Comparison of ENCODE assay signal across 8 cellular contexts in genomic region chr2:37672104-37672869, GRCh38. TPM values are rescaled to one million over a fixed set of nuclear protein-coding genes. Genes with fewer than 3 reads are reported as not detected.
DNase-seq lines count a peak whose midpoint lies in the region; ATAC-seq and TF ChIP-seq lines count a peak whose summit lies in the region.

No MANE protein-coding gene starts in this region.

- intact Hi-C loops in mucosa of descending colon (cut with DNase I, micrococcal nuclease): loop anchor here in 1 of 2 donors (10.0 kb wide), 1 partner anchor 113 kb away; no protein-coding TSS in a partner anchor

- TF ChIP-seq CTCF in mucosa of descending colon (IDR thresholded peaks at IDR 0.05): no peak

- H3K36me3 ChIP-seq in NT2/D1 (ENCODE audit: insufficient read depth, insufficient read length, low read length) (peaks cover 21% of the 10 kb centered on the region), mucosa of descending colon (ENCODE audit: low read depth) (no peaks in the 10 kb centered on the region)

- DNase-seq in COLO668 (lab: John Stamatoyannopoulos, UW; ENCODE audit: unreplicated experiment) (peak; percentile 90), HK-2 (ENCODE audit: unreplicated experiment) (peak; percentile 82), NT2/D1 (ENCODE audit: low read depth, low spot score) (peak; percentile 95), activated T-cell treated with anti-CD3 and anti-CD28 coated beads for 1 hour (ENCODE audit: low read depth) (peak; percentile 59), epidermal melanocyte (ENCODE audit: insufficient read length, low spot score) (peak; percentile 89), mucosa of descending colon (peak; percentile 83 to 88 (median 84))
- peak; percentile 24 to 47 for DNase-seq in stimulated activated CD8-positive, alpha-beta memory T cell treated with anti-CD3 and anti-CD28 coated beads, Interleukin-4, amount 100 ng/mL, for 4 hours (ENCODE audit: low read depth in 2 of 2, low spot score in 1 of 2)

- H3K4me1 ChIP-seq in NT2/D1 (ENCODE audit: insufficient read depth, insufficient read length) (peaks cover 2% of the 10 kb centered on the region), mucosa of descending colon (ENCODE audit: low read depth) (peaks cover 3% of the 10 kb centered on the region)

- peak overlapping the region; percentile 81 for H3K9ac ChIP-seq in NT2/D1 (ENCODE audit: insufficient read length, low read depth)

- ATAC-seq in GM19467 (IDR thresholded peaks at IDR 0.05; ENCODE audit: unreplicated experiment) (peak; percentile 47), mucosa of descending colon (peak; percentile 73)

- H3K9me3 ChIP-seq in NT2/D1 (ENCODE audit: insufficient read depth, low read length) (no peaks in the 10 kb centered on the region), mucosa of descending colon (no peaks in the 10 kb centered on the region)

- H3K4me3 ChIP-seq in NT2/D1 (ENCODE audit: insufficient read length, low read depth): peak overlapping the region; percentile 67
- peak overlapping the region; percentile 72 for H3K4me3 ChIP-seq in mucosa of descending colon

- H3K27me3 ChIP-seq in NT2/D1 (ENCODE audit: insufficient read depth, insufficient read length): no peaks in the 10 kb centered on the region

RNA-seq across cellular contexts. Expression of gene CDC42EP3, which starts 0.8 kb away (rescaled TPM):
- total RNA-seq in mucosa of descending colon: 10 to 100 TPM; 27.9 to 67.0 (median 30.1) TPM

Comparison
In these comparisons a context has a peak if more than half of its experiments do, and no peak if none do; other contexts are left out.
1. Peak in every context shown above with its lines: DNase-seq, ATAC-seq and H3K4me3 ChIP-seq.
2. DNase-seq: peak in every context shown above with its lines; median percentile 95 in NT2/D1; 90 in COLO668; 89 in epidermal melanocyte; 84 in mucosa of descending colon; 82 in HK-2; 59 in activated T-cell treated with anti-CD3 and anti-CD28 coated beads for 1 hour; 36 in stimulated activated CD8-positive, alpha-beta memory T cell treated with anti-CD3 and anti-CD28 coated beads, Interleukin-4, amount 100 ng/mL, for 4 hours.